ENCODE assay signal across 8 cellular contexts in genomic region chr3:129162729-129163579, GRCh38. TPM values are rescaled to one million over a fixed set of nuclear protein-coding genes. Genes with fewer than 3 reads are reported as not detected.
DNase-seq lines count a peak whose midpoint lies in the region; ATAC-seq and TF ChIP-seq lines count a peak whose summit lies in the region.

No MANE protein-coding gene starts in this region.

- H3K9me3 ChIP-seq in MM.1S (replicated peaks; ENCODE audit: insufficient read depth, low read length) (no peaks in the 10 kb centered on the region), trophoblast cell (ENCODE audit: insufficient read depth, low read depth, low read length) (no peaks in the 10 kb centered on the region)

- H3K4me2 ChIP-seq in MM.1S (ENCODE audit: low read depth, low read length) (peak overlapping the region; percentile 86), trophoblast cell (ENCODE audit: low read length) (no peak overlapping the region)

- H3K79me2 ChIP-seq in MM.1S (ENCODE audit: low read length) (peaks cover 27% of the 10 kb centered on the region), trophoblast cell (ENCODE audit: control insufficient read depth, insufficient read depth, low read length, poor library complexity) (peaks cover 2% of the 10 kb centered on the region)

- H3K9ac ChIP-seq in MM.1S (ENCODE audit: low read length) (peak overlapping the region; percentile 87; the same call in 1 of the 2 replicates), trophoblast cell (ENCODE audit: low read length) (no peak overlapping the region)

- POLR2A ChIA-PET in GM10248 (lab: Yijun Ruan, JAX) = interaction anchor here (0.7 to 1.4 kb wide), 2 partner anchors 18 to 23 kb away, joined by 3 read pairs; no protein-coding TSS in a partner anchor

- peaks cover 35% of the 10 kb centered on the region for H3F3A ChIP-seq in MM.1S (ENCODE audit: insufficient read depth, low read length)

- H3K4me1 ChIP-seq in MM.1S (ENCODE audit: low read length) = peaks cover 14% of the 10 kb centered on the region
- peaks cover 5% of the 10 kb centered on the region in 2 experiments for H3K4me1 ChIP-seq in trophoblast cell (ENCODE audit: control insufficient read depth in 1 of 2, insufficient read depth in 2 of 2, low read length in 2 of 2)

- H3K9me3 Mint-ChIP-seq in neural crest cell = no peaks in the 10 kb centered on the region

- H3K4ac ChIP-seq in trophoblast cell (ENCODE audit: low read depth, low read length) = no peak overlapping the region

- H3K27ac ChIP-seq in MM.1S (ENCODE audit: low read length) (peak overlapping the region; percentile 91; the same call in 1 of the 2 replicates), brain microvascular endothelial cell (no peak overlapping the region), trophoblast cell (ENCODE audit: low read depth, low read length) (no peak overlapping the region)

- H4K12ac ChIP-seq in trophoblast cell (ENCODE audit: low read depth, low read length) = no peak overlapping the region

- no peak overlapping the region for H3K18ac ChIP-seq in trophoblast cell (ENCODE audit: low read length)

- peaks cover 10% of the 10 kb centered on the region for H3K36me3 Mint-ChIP-seq in neural crest cell (ENCODE audit: low read depth)

- no peak overlapping the region for H2BK120ac ChIP-seq in trophoblast cell (ENCODE audit: insufficient read depth, low read length, poor library complexity)

- H2AFZ ChIP-seq in MM.1S (ENCODE audit: low read length) (no peak overlapping the region), trophoblast cell (ENCODE audit: insufficient read depth, low read length, poor library complexity) (no peak overlapping the region)

- no CpG with 5 or more reads among the region's 5 CpGs for WGBS in trophoblast cell (ENCODE audit: extremely low coverage, insufficient coverage, insufficient read length)

- H3K14ac ChIP-seq in trophoblast cell (ENCODE audit: low read length) = no peak overlapping the region

- no peak overlapping the region for H3K23ac ChIP-seq in trophoblast cell (ENCODE audit: low read length)

- peaks cover 5% of the 10 kb centered on the region for H3K79me1 ChIP-seq in trophoblast cell (ENCODE audit: low read length)

- in situ Hi-C loops in brain microvascular endothelial cell (cut with HindIII; ENCODE audit: low pct_ligation_motif_present, low sequenced_read_pairs) = no loop called here

- DNase-seq in GM10248 (ENCODE audit: extremely low spot score) (no peak), MM.1S (no peak), brain microvascular endothelial cell (no peak), neural crest cell (ENCODE audit: low read depth, low spot score) (no peak), trophoblast cell (no peak), activated gamma-delta T cell treated with Interleukin-2 at 50 U/mL for 16 hours (no peak)

- H2AK5ac ChIP-seq in trophoblast cell (ENCODE audit: low read length) = no peak overlapping the region

- H3K27ac Mint-ChIP-seq in neural crest cell (ENCODE audit: unreplicated experiment) = no peak overlapping the region

- H3K27me3 ChIP-seq in MM.1S (replicated peaks; ENCODE audit: insufficient read depth, low read length) (no peaks in the 10 kb centered on the region), brain microvascular endothelial cell (replicated peaks) (no peaks in the 10 kb centered on the region), trophoblast cell (ENCODE audit: insufficient read depth, low read length) (no peaks in the 10 kb centered on the region)

- H4K91ac ChIP-seq in trophoblast cell (ENCODE audit: low read depth, low read length) = no peak overlapping the region

- H4K20me1 ChIP-seq in MM.1S (ENCODE audit: insufficient read depth, low read length) = no peaks in the 10 kb centered on the region; the same call in 1 of the 2 replicates

- TF ChIP-seq CTCF in GM10248 (IDR thresholded peaks at IDR 0.05; ENCODE audit: control extremely low read depth, extremely low read depth, low read depth, missing control alignments) (peak; percentile 14), MM.1S (IDR thresholded peaks at IDR 0.05; ENCODE audit: low read length) (peak; percentile 40), brain microvascular endothelial cell (IDR thresholded peaks at IDR 0.05; ENCODE audit: low read depth, low read length, missing control alignments) (peak; percentile 51), neural crest cell (conservative IDR thresholded peaks at IDR 0.05) (no peak)

- H2BK12ac ChIP-seq in trophoblast cell (ENCODE audit: low read length) = no peak overlapping the region

- H3K36me3 ChIP-seq in MM.1S (replicated peaks; ENCODE audit: insufficient read depth, low read length) (peaks cover 12% of the 10 kb centered on the region; the same call in 1 of the 2 replicates), brain microvascular endothelial cell (replicated peaks) (peaks cover 19% of the 10 kb centered on the region), trophoblast cell (ENCODE audit: control insufficient read depth in 1 of 2, insufficient read depth in 2 of 2, low read length in 2 of 2) (peaks cover 19 to 22% of the 10 kb centered on the region in 2 experiments)

- H2BK5ac ChIP-seq in trophoblast cell (ENCODE audit: low read depth, low read length, poor library complexity) = no peak overlapping the region

- no peaks in the 10 kb centered on the region for H3K9me2 ChIP-seq in MM.1S (replicated peaks; ENCODE audit: insufficient read depth, low read length)

- H3K4me3 ChIP-seq in MM.1S (ENCODE audit: low read length) (peak overlapping the region; percentile 78), brain microvascular endothelial cell (ENCODE audit: low read depth, low read length) (no peak overlapping the region), trophoblast cell (ENCODE audit: low read depth, low read length) (no peak overlapping the region)

- H3K27me3 Mint-ChIP-seq in neural crest cell (ENCODE audit: low read depth) = no peaks in the 10 kb centered on the region

- peaks cover 39% of the 10 kb centered on the region for H3K4me1 Mint-ChIP-seq in neural crest cell

- H4K8ac ChIP-seq in trophoblast cell (ENCODE audit: low read depth, low read length) = no peak overlapping the region

- CTCF ChIA-PET in GM10248 (lab: Yijun Ruan, JAX) = interaction anchor here (0.7 to 3.9 kb wide), 19 partner anchors 9 to 263 kb away, joined by 3 to 29 read pairs (median 4); partner anchors contain the start of gene COPG1

- ATAC-seq in GM18868 (IDR thresholded peaks at IDR 0.05; ENCODE audit: unreplicated experiment) (no peak), HG03039 (IDR thresholded peaks at IDR 0.05; ENCODE audit: unreplicated experiment) (no peak)

- H3K4me3 Mint-ChIP-seq in neural crest cell = peak overlapping the region; percentile 99

RNA-seq across cellular contexts. Expression of gene ISY1, which starts 2.1 kb away (rescaled TPM):
- total RNA-seq in neural crest cell = 31.4 and 34.7 TPM in 2 replicates
- polyA plus RNA-seq in trophoblast cell (2013) = 19.1 and 19.8 TPM in 2 replicates

RNA-seq across cellular contexts. Expression of gene CNBP, which starts 20.7 kb away (rescaled TPM):
- 314 and 319 TPM in 2 replicates for total RNA-seq in neural crest cell
- 220 and 228 TPM in 2 replicates for polyA plus RNA-seq in trophoblast cell (2013)

RNA-seq across cellular contexts. Expression of gene RAB43, which starts 41.4 kb away (rescaled TPM):
- 9.6 and 11.4 TPM in 2 replicates for total RNA-seq in neural crest cell
- 8.8 and 9.7 TPM in 2 replicates for polyA plus RNA-seq in trophoblast cell (2013)
